ENCODE assay signal across 23 cellular contexts in genomic region chr10:78402636-78403035, GRCh38.
"Had no signal": no experiment of that assay in that cellular context is flagged by ENCODE, and none has a peak within 500 bp of the region (broad histone marks: within the 10 kb centered on the region; RNA-seq: fewer than 3 reads in every experiment).

No MANE protein-coding gene starts in this region.

- ATAC-seq: activated CD8-positive, alpha-beta memory T cell treated with anti-CD3 and anti-CD28 coated beads, Interleukin-2, amount 10 ng/mL, durations not matched to agents 7 days and 5 days; activated CD8-positive, alpha-beta T cell treated with anti-CD3 and anti-CD28 coated beads for 36 hours; gastroesophageal sphincter; natural killer cell treated with Interleukin-12 subunit alpha and Interleukin-12 subunit beta and Interleukin-15 and Interleukin-18, amount 100 ng/mL, for 72 hours; T-helper 17 cell had no signal

- H3K4me3 ChIP-seq: colonic mucosa, dorsolateral prefrontal cortex, esophagus squamous epithelium, gastroesophageal sphincter, heart left ventricle, SJSA1, thyroid gland had no signal

- H3K4me1 ChIP-seq: colonic mucosa, SJSA1 had no signal

- H3K27me3 ChIP-seq: colonic mucosa, gastroesophageal sphincter, SJSA1, thyroid gland had no signal

- H3K36me3 Mint-ChIP-seq: activated CD8-positive, alpha-beta memory T cell treated with anti-CD3 and anti-CD28 coated beads, Interleukin-2, amount 10 ng/mL, durations not matched to agents 7 days and 5 days; activated naive CD4-positive, alpha-beta T cell treated with anti-CD3 and anti-CD28 coated beads, Interleukin-2, amount 50 U/mL, for 24 hours; memory B cell; natural killer cell treated with Interleukin-12 subunit alpha and Interleukin-12 subunit beta and Interleukin-15 and Interleukin-18, amount 100 ng/mL, for 72 hours had no signal

- H3K36me3 ChIP-seq: brain microvascular endothelial cell, colonic mucosa, esophagus squamous epithelium, gastroesophageal sphincter, heart left ventricle, SJSA1, thyroid gland had no signal

- DNase-seq: activated CD4-positive, alpha-beta T cell treated with anti-CD3 and anti-CD28 coated beads for 48 hours; activated CD8-positive, alpha-beta memory T cell treated with anti-CD3 and anti-CD28 coated beads, Interleukin-2, amount 10 ng/mL, durations not matched to agents 7 days and 5 days; activated CD8-positive, alpha-beta T cell treated with anti-CD3 and anti-CD28 coated beads for 36 hours; activated gamma-delta T cell treated with Interleukin-2 at 50 U/mL for 16 hours; activated T-cell treated with anti-CD3 and anti-CD28 coated beads for 4 hours; brain microvascular endothelial cell; colonic mucosa; esophagus squamous epithelium; kidney glomerular epithelial cell; stimulated activated CD4-positive, alpha-beta T cell treated with anti-CD3 and anti-CD28 coated beads, Interleukin-12 subunit alpha, Interleukin-12 subunit beta, amount 100 ng/mL, for 4 hours; stimulated activated CD4-positive, alpha-beta T cell treated with anti-CD3 and anti-CD28 coated beads, Interleukin-4, amount 100 ng/mL, for 4 hours; SW 1271; T-helper 17 cell; thyroid gland had no signal

- H3K9me3 ChIP-seq: colonic mucosa, esophagus squamous epithelium, gastroesophageal sphincter, heart left ventricle, SJSA1, thyroid gland had no signal

- H3K27ac ChIP-seq: brain microvascular endothelial cell, colonic mucosa, esophagus squamous epithelium, SJSA1 had no signal

- H3K4me3 Mint-ChIP-seq: activated CD8-positive, alpha-beta memory T cell treated with anti-CD3 and anti-CD28 coated beads, Interleukin-2, amount 10 ng/mL, durations not matched to agents 7 days and 5 days; activated CD8-positive, alpha-beta T cell treated with anti-CD3 and anti-CD28 coated beads for 36 hours; activated naive CD4-positive, alpha-beta T cell treated with anti-CD3 and anti-CD28 coated beads, Interleukin-2, amount 50 U/mL, for 24 hours; central memory CD8-positive, alpha-beta T cell; memory B cell; natural killer cell treated with Interleukin-12 subunit alpha and Interleukin-12 subunit beta and Interleukin-15 and Interleukin-18, amount 100 ng/mL, for 72 hours; stimulated activated naive CD8-positive, alpha-beta T cell treated with anti-CD3 and anti-CD28 coated beads, Interleukin-15, Interleukin-2, amounts not matched to agents 100 ng/mL and 50 ng/mL, for 24 hours; T-helper 17 cell had no signal

- H3K27ac Mint-ChIP-seq: activated CD8-positive, alpha-beta memory T cell treated with anti-CD3 and anti-CD28 coated beads, Interleukin-2, amount 10 ng/mL, durations not matched to agents 7 days and 5 days; activated CD8-positive, alpha-beta T cell treated with anti-CD3 and anti-CD28 coated beads for 36 hours; activated naive CD4-positive, alpha-beta T cell treated with anti-CD3 and anti-CD28 coated beads, Interleukin-2, amount 50 U/mL, for 24 hours; memory B cell; natural killer cell treated with Interleukin-12 subunit alpha and Interleukin-12 subunit beta and Interleukin-15 and Interleukin-18, amount 100 ng/mL, for 72 hours; stimulated activated naive CD8-positive, alpha-beta T cell treated with anti-CD3 and anti-CD28 coated beads, Interleukin-15, Interleukin-2, amounts not matched to agents 100 ng/mL and 50 ng/mL, for 24 hours; T-helper 17 cell had no signal

- H3K9me3 Mint-ChIP-seq: activated CD8-positive, alpha-beta T cell treated with anti-CD3 and anti-CD28 coated beads for 36 hours; activated naive CD4-positive, alpha-beta T cell treated with anti-CD3 and anti-CD28 coated beads, Interleukin-2, amount 50 U/mL, for 24 hours; central memory CD8-positive, alpha-beta T cell; memory B cell; natural killer cell treated with Interleukin-12 subunit alpha and Interleukin-12 subunit beta and Interleukin-15 and Interleukin-18, amount 100 ng/mL, for 72 hours; stimulated activated naive CD8-positive, alpha-beta T cell treated with anti-CD3 and anti-CD28 coated beads, Interleukin-15, Interleukin-2, amounts not matched to agents 100 ng/mL and 50 ng/mL, for 24 hours had no signal
